8 cellular contexts compared by ENCODE assay signal in the genomic region with DNA sequence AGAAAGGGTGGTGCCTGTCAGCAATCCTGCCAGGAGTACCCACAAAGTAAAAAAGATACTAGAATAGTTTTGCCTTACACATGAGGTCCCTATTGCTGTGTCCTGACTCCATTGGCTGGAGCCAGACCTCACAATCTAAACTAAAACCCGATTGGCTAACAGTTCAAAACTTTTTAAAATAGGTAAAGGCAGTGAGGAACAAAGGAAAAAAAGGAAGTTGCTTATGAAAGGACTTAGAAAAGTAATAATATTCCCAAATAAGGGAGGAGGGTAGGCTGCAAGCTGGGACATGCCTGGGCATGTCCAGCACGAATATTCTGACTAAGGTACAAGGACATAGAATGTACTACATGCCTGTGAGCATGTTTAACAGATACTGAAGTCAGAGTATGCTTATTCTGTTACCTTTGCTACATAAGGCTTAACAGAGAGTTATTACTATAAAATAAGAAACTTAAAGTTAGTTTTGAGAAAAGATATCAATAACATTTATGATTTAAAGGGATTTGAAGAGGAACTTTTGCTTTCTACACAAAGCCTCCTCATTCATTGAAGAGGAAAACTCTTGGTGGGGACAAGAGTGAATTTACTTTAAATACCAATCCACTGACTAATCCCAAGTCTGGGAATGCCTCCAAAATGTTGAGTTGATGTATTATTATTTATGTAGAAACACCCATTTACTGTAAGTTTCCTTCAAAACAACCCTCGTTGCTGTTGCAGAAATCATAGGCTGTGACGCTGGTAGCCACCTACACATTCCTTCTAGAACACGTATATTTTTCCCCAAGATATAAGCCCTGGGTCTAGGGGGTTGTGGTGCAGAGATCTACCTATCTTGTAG. TPM values are rescaled to one million over a fixed set of nuclear protein-coding genes. Genes with fewer than 3 reads are reported as not detected.
A peak's percentile ranks its signal among the peaks of the same experiment; 100 is the strongest.
DNase-seq lines count a peak whose midpoint lies in the region; ATAC-seq and TF ChIP-seq lines count a peak whose summit lies in the region.

No MANE protein-coding gene starts in this region.

- peak; percentile 72 for DNase-seq in HCT116 (ENCODE audit: low read depth, low spot score)
- DNase-seq in SJSA1 (ENCODE audit: low read depth in 1 of 2, low spot score in 2 of 2): peak; percentile 80 to 95
- DNase-seq in fibroblast of mammary gland (ENCODE audit: low read depth): peak; percentile 99
- DNase-seq in retinal pigment epithelial cell (ENCODE audit: low read depth): peak; percentile 99
- DNase-seq in left colon: no peak
- DNase-seq in activated effector memory CD4-positive, alpha-beta T cell treated with Interleukin-2 at 50 U/mL for 16 hours: no peak

- ATAC-seq in HCT116 (peak; percentile 83), HG02678 (IDR thresholded peaks at IDR 0.05; ENCODE audit: unreplicated experiment) (no peak), left colon (no peak), GM21723 (IDR thresholded peaks at IDR 0.05; ENCODE audit: unreplicated experiment) (no peak)

- TF ChIP-seq RAD21 in HCT116 (IDR thresholded peaks at IDR 0.05; ENCODE audit: low read depth): no peak

- H3K9me2 ChIP-seq in HCT116 (ENCODE audit: insufficient read depth): no peaks in the 10 kb centered on the region

- H3K27ac ChIP-seq in HCT116 (ENCODE audit: low read depth, low read length): peak overlapping the region; percentile 90
- peak overlapping the region; percentile 95 for H3K27ac ChIP-seq in SJSA1

- H3K27me3 ChIP-seq in HCT116 (ENCODE audit: insufficient read depth, low read length) (no peaks in the 10 kb centered on the region), SJSA1 (replicated peaks) (no peaks in the 10 kb centered on the region)

- BruUV-seq in HCT116 (replicated peaks; lab: Mats Ljungman, UMichigan): no TSS peak

- POLR2A ChIA-PET in HCT116 (lab: Charles Lee): no interaction called here

- TF ChIP-seq CTCF in HCT116 (IDR thresholded peaks at IDR 0.05 in 2 of 3, conservative IDR thresholded peaks at IDR 0.05 in 1 of 3; ENCODE audit: borderline replicate concordance in 1 of 3, insufficient read depth in 1 of 3, low read depth in 2 of 3, low read length in 2 of 3) (no peak), fibroblast of mammary gland (conservative IDR thresholded peaks at IDR 0.05; ENCODE audit: control insufficient read depth, insufficient read depth, low read depth, low read length) (no peak), retinal pigment epithelial cell (conservative IDR thresholded peaks at IDR 0.05; ENCODE audit: low read depth, low read length) (no peak)

- peak overlapping the region; percentile 48 for H2AFZ ChIP-seq in HCT116 (ENCODE audit: low read depth, low read length, poor library complexity, severe bottlenecking)

- H3K9ac ChIP-seq in HCT116 (ENCODE audit: low read length): peak overlapping the region; percentile 47

- RAD21 ChIA-PET in HCT116 (lab: Charles Lee; ENCODE audit: low non-redundant PET in 1 of 2, low total read pairs in 2 of 2, uncharacterized antibody in 2 of 2, unreplicated experiment in 2 of 2): no interaction called here

- H3K9me3 ChIP-seq in HCT116 (ENCODE audit: control insufficient read depth in 1 of 2, insufficient read depth in 1 of 2, low read depth in 1 of 2, low read length in 2 of 2) (no peaks in the 10 kb centered on the region), SJSA1 (replicated peaks) (0 out of 2 replicates have a peak, but pooled peaks cover 4% of the 10 kb centered on the region)

- intact Hi-C loops in HCT116 (cut with micrococcal nuclease): no loop called here
- intact Hi-C loops in left colon (cut with DNase I, micrococcal nuclease): no loop called here

- H4K20me1 ChIP-seq in HCT116 (ENCODE audit: insufficient read depth): no peaks in the 10 kb centered on the region

- peaks cover 24 to 41% of the 10 kb centered on the region in 2 experiments for H3K4me1 ChIP-seq in HCT116 (ENCODE audit: control insufficient read depth in 1 of 2, insufficient read depth in 2 of 2, low read length in 2 of 2)
- H3K4me1 ChIP-seq in SJSA1 (replicated peaks): peaks cover 37% of the 10 kb centered on the region

- CTCF ChIA-PET in HCT116 (lab: Charles Lee): no interaction called here

- TF ChIP-seq POLR2A in HCT116 (IDR thresholded peaks at IDR 0.05; ENCODE audit: borderline replicate concordance, extremely low read depth, insufficient read depth, insufficient read length): no peak

- H3K36me3 ChIP-seq in HCT116 (ENCODE audit: control insufficient read depth in 1 of 2, insufficient read depth in 2 of 2, low read length in 2 of 2) (no peaks in the 10 kb centered on the region), SJSA1 (peaks cover 7% of the 10 kb centered on the region; the same call in 1 of the 2 replicates)

- H3K4me2 ChIP-seq in HCT116 (ENCODE audit: low read length): peak overlapping the region; percentile 54

- H3K4me3 ChIP-seq in HCT116 (replicated peaks in 1 of 2; ENCODE audit: low read depth in 1 of 2, low read length in 2 of 2) (peak overlapping the region; percentile 1 to 16; a peak in 2 of 4 replicates), SJSA1 (peak overlapping the region; percentile 21), fibroblast of mammary gland (ENCODE audit: control insufficient read depth, low read depth, low read length) (no peak overlapping the region), retinal pigment epithelial cell (ENCODE audit: low read length) (no peak overlapping the region)

- H3K79me2 ChIP-seq in HCT116 (ENCODE audit: insufficient read depth, low read length): no peaks in the 10 kb centered on the region

TF ChIP-seq in HCT116, 20 proteins besides CTCF, POLR2A, EP300 and RAD21 (continues in another document):
- TF ChIP-seq, protein P1, sequence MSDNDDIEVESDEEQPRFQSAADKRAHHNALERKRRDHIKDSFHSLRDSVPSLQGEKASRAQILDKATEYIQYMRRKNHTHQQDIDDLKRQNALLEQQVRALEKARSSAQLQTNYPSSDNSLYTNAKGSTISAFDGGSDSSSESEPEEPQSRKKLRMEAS (IDR thresholded peaks at IDR 0.05): peak; percentile 53; the same call in 1 of the 2 replicates
- TF ChIP-seq CBX3 (IDR thresholded peaks at IDR 0.05; ENCODE audit: low read depth) (0 out of 2 replicates have a peak, but pooled peaks have one; percentile 21), ZNF274 (IDR thresholded peaks at IDR 0.05; ENCODE audit: low read depth, low read length) (no peak), FOSL1 (IDR thresholded peaks at IDR 0.05; ENCODE audit: low read depth) (peak; percentile 72; the same call in 1 of the 2 replicates), YY1 (IDR thresholded peaks at IDR 0.05; ENCODE audit: extremely low read depth, insufficient replicate concordance, low read depth, low read length) (no peak), ZFX (IDR thresholded peaks at IDR 0.05) (no peak), POLR2AphosphoS5 (IDR thresholded peaks at IDR 0.05; ENCODE audit: low read depth, low read length) (peak; percentile 41), EGR1 (IDR thresholded peaks at IDR 0.05; ENCODE audit: low read depth) (peak; percentile 31; the same call in 1 of the 2 replicates), EZH2phosphoT487 (IDR thresholded peaks at IDR 0.05; ENCODE audit: borderline replicate concordance) (no peak)
- TF ChIP-seq, protein P2, sequence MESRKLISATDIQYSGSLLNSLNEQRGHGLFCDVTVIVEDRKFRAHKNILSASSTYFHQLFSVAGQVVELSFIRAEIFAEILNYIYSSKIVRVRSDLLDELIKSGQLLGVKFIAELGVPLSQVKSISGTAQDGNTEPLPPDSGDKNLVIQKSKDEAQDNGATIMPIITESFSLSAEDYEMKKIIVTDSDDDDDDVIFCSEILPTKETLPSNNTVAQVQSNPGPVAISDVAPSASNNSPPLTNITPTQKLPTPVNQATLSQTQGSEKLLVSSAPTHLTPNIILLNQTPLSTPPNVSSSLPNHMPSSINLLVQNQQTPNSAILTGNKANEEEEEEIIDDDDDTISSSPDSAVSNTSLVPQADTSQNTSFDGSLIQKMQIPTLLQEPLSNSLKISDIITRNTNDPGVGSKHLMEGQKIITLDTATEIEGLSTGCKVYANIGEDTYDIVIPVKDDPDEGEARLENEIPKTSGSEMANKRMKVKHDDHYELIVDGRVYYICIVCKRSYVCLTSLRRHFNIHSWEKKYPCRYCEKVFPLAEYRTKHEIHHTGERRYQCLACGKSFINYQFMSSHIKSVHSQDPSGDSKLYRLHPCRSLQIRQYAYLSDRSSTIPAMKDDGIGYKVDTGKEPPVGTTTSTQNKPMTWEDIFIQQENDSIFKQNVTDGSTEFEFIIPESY (IDR thresholded peaks at IDR 0.05; ENCODE audit: extremely low read depth, insufficient replicate concordance, low read length): no peak
- TF ChIP-seq, protein P3, sequence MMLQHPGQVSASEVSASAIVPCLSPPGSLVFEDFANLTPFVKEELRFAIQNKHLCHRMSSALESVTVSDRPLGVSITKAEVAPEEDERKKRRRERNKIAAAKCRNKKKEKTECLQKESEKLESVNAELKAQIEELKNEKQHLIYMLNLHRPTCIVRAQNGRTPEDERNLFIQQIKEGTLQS (IDR thresholded peaks at IDR 0.05): no peak
- TF ChIP-seq, protein P4, sequence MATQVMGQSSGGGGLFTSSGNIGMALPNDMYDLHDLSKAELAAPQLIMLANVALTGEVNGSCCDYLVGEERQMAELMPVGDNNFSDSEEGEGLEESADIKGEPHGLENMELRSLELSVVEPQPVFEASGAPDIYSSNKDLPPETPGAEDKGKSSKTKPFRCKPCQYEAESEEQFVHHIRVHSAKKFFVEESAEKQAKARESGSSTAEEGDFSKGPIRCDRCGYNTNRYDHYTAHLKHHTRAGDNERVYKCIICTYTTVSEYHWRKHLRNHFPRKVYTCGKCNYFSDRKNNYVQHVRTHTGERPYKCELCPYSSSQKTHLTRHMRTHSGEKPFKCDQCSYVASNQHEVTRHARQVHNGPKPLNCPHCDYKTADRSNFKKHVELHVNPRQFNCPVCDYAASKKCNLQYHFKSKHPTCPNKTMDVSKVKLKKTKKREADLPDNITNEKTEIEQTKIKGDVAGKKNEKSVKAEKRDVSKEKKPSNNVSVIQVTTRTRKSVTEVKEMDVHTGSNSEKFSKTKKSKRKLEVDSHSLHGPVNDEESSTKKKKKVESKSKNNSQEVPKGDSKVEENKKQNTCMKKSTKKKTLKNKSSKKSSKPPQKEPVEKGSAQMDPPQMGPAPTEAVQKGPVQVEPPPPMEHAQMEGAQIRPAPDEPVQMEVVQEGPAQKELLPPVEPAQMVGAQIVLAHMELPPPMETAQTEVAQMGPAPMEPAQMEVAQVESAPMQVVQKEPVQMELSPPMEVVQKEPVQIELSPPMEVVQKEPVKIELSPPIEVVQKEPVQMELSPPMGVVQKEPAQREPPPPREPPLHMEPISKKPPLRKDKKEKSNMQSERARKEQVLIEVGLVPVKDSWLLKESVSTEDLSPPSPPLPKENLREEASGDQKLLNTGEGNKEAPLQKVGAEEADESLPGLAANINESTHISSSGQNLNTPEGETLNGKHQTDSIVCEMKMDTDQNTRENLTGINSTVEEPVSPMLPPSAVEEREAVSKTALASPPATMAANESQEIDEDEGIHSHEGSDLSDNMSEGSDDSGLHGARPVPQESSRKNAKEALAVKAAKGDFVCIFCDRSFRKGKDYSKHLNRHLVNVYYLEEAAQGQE (IDR thresholded peaks at IDR 0.05; ENCODE audit: low read depth): no peak

RNA-seq across cellular contexts. Expression of a gene that starts 8.2 kb away (rescaled TPM):
- total RNA-seq in HCT116 (2021; ENCODE audit: unreplicated experiment) (127 TPM), left colon (10 to 100 TPM in 1 of 2 donors, 1 to 10 TPM in 1; 5.1 to 10.9 TPM)
- polyA plus RNA-seq in HCT116 (2012): 86.6 and 93.8 TPM in 2 replicates
- 24.8 and 25.4 TPM in 2 replicates for total RNA-seq in SJSA1 (2014; rRNA removed; shearing (Covaris generic))

Comparison
In these comparisons a context has a peak if more than half of its experiments do, and no peak if none do; other contexts are left out.
1. DNase-seq: peak in HCT116 (single experiment), SJSA1 (2 of 2), fibroblast of mammary gland (single experiment) and retinal pigment epithelial cell (single experiment); none in left colon (0 of 2) and activated effector memory CD4-positive, alpha-beta T cell treated with Interleukin-2 at 50 U/mL for 16 hours (single experiment).
2. H3K4me3 ChIP-seq: peak in HCT116 (2 of 2) and SJSA1 (single experiment); none in fibroblast of mammary gland (single experiment) and retinal pigment epithelial cell (single experiment).